In the genomic region with DNA sequence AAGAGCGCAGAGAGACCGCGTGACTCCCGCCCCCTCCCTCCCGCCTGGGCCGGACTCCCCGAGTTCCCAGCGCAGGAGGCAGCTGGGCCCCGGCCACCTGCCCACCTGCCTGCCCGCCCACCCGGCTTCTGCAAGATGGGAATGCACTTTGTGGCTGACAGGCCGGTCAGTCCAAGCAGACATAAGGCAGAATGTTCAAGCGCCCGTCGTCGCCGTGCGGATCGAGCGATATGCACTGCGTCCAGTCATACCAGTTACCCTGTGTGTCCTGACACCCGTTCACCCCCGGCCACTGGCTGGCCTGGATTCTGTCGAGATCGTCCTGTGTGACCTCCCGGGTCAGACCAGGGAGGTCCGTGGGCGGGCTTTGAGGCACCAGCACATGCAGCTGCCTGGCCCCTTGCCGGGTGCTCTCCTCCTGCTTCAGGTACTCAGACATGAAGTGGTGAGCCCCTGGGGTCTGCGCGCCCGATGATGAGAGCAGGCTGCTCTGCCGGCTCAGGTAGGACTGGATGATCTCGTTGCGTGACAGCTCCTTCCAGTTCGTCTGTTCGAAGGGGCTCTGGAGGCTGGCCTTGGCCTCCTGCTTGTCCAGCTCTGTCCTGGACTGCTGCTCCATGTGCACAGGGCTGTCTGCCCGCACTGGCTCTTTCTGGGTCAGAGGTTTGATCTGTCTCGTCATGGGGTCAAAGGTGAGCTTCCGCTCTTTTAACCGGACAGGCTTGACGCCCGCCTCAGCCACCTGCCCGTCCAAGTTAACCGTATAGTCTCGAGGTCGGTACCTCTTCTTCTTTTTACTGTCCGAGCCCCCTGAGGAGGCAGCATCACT, we compare ENCODE assay signal across 33 cellular contexts. TPM values are rescaled to one million over a fixed set of nuclear protein-coding genes. Genes with fewer than 3 reads are reported as not detected.
A peak's percentile ranks its signal among the peaks of the same experiment; 100 is the strongest.
DNase-seq lines count a peak whose midpoint lies in the region; ATAC-seq, FAIRE-seq and TF ChIP-seq lines count a peak whose summit lies in the region.
"Had no signal": no experiment of that assay in that cellular context is flagged by ENCODE, and none has a peak within 500 bp of the region (broad histone marks: within the 10 kb centered on the region; RNA-seq: fewer than 3 reads in every experiment).

No MANE protein-coding gene starts in this region.

- 62% methylated on average over 48 of the region's 48 CpGs for WGBS in liver

- peaks cover 4 to 11% (median 7%) of the 10 kb centered on the region in 4 donors for H3K36me3 ChIP-seq in liver (ENCODE audit: control insufficient read depth in 4 of 4, insufficient read depth in 3 of 4, low read depth in 1 of 4, low read length in 3 of 4)

- TF ChIP-seq RAD21 in liver (IDR thresholded peaks at IDR 0.05) = peak in 1 of 2 donors; percentile 44

- TF ChIP-seq CTCF in WTC11 (IDR thresholded peaks at IDR 0.05) (no peak), liver (IDR thresholded peaks at IDR 0.05; ENCODE audit: low read depth, low read length, missing input control) (no peak)

- peaks cover 64% of the 10 kb centered on the region for H3K4me1 Mint-ChIP-seq in activated T-cell treated with anti-CD3 and anti-CD28 coated beads, Interleukin-2, amount 50 U/mL, for 24 hours (ENCODE audit: low read depth)
- H3K4me1 Mint-ChIP-seq in WTC11 = peaks cover 13% of the 10 kb centered on the region
- peaks cover 47 to 76% of the 10 kb centered on the region in 2 donors for H3K4me1 Mint-ChIP-seq in stimulated activated naive B cell treated with anti-CD40 and anti-IgM and Interleukin-4, amounts not matched to agents 10 μg/mL and 1 μg/mL and 100 μg/mL, for 72 hours

- peak overlapping the region; percentile 97 for H3K27ac Mint-ChIP-seq in activated T-cell treated with anti-CD3 and anti-CD28 coated beads, Interleukin-2, amount 50 U/mL, for 24 hours
- 0 out of 2 replicates have a peak overlapping the region, but pooled peaks have one; percentile 79 for H3K27ac Mint-ChIP-seq in WTC11
- H3K27ac Mint-ChIP-seq in stimulated activated naive B cell treated with anti-CD40 and anti-IgM and Interleukin-4, amounts not matched to agents 10 μg/mL and 1 μg/mL and 100 μg/mL, for 72 hours = peak overlapping the region; percentile 62
- H3K27ac Mint-ChIP-seq: mesothelial cell of epicardium had no signal

- H3K4me3 ChIP-seq in liver (ENCODE audit: low read depth in 1 of 3, low read length in 3 of 3) = no peak overlapping the region
- H3K4me3 ChIP-seq: esophagus muscularis mucosa, heart left ventricle, upper lobe of left lung had no signal

- peak overlapping the region; percentile 67 to 75 for H3K27ac ChIP-seq in liver (ENCODE audit: low read depth in 1 of 2, low read length in 2 of 2)
- H3K27ac ChIP-seq: brain microvascular endothelial cell, esophagus muscularis mucosa, upper lobe of left lung had no signal

- H3K9me3 Mint-ChIP-seq in activated T-cell treated with anti-CD3 and anti-CD28 coated beads, Interleukin-2, amount 50 U/mL, for 24 hours = no peaks in the 10 kb centered on the region
- H3K9me3 Mint-ChIP-seq in WTC11 = no peaks in the 10 kb centered on the region
- no peaks in the 10 kb centered on the region for H3K9me3 Mint-ChIP-seq in stimulated activated naive B cell treated with anti-CD40 and anti-IgM and Interleukin-4, amounts not matched to agents 10 μg/mL and 1 μg/mL and 100 μg/mL, for 72 hours
- H3K9me3 Mint-ChIP-seq: activated CD4-positive, alpha-beta T cell treated with anti-CD3 and anti-CD28 coated beads, Interleukin-2, amount 10 ng/mL, durations not matched to agents 7 days and 5 days; activated T-cell treated with anti-CD3 and anti-CD28 coated beads, Interleukin-2, amount 50 U/mL, for 72 hours; mesothelial cell of epicardium; naive B cell had no signal

- no peak for ATAC-seq in WTC11
- no peak for ATAC-seq in stimulated activated naive B cell treated with anti-CD40 and anti-IgM and Interleukin-4, amounts not matched to agents 10 μg/mL and 1 μg/mL and 100 μg/mL, for 72 hours (replicated peaks)
- ATAC-seq: activated T-cell treated with anti-CD3 and anti-CD28 coated beads, Interleukin-2, amount 50 U/mL, for 72 hours; heart left ventricle; left ventricle myocardium superior had no signal

- CTCF ChIA-PET in WTC11 (lab: Charles Lee) = interaction anchor here (1.1 kb wide), 1 partner anchor 12 kb away, joined by 3 read pairs; no protein-coding TSS in a partner anchor

- TF ChIP-seq POLR2A in GM12892 (IDR thresholded peaks at IDR 0.05; ENCODE audit: low read depth, low read length) = no peak

- no peaks in the 10 kb centered on the region for H3K9me3 ChIP-seq in liver (ENCODE audit: control insufficient read depth in 4 of 4, low read length in 3 of 4)
- H3K9me3 ChIP-seq: esophagus muscularis mucosa, heart left ventricle, upper lobe of left lung had no signal

- H3K4me1 ChIP-seq in liver (ENCODE audit: control insufficient read depth in 4 of 4, insufficient read depth in 4 of 4, low read length in 3 of 4) = peaks cover 23 to 53% (median 47%) of the 10 kb centered on the region in 4 donors

- no peaks in the 10 kb centered on the region for H3K27me3 Mint-ChIP-seq in activated T-cell treated with anti-CD3 and anti-CD28 coated beads, Interleukin-2, amount 50 U/mL, for 24 hours
- H3K27me3 Mint-ChIP-seq in WTC11 (ENCODE audit: low read depth) = no peaks in the 10 kb centered on the region
- H3K27me3 Mint-ChIP-seq in stimulated activated naive B cell treated with anti-CD40 and anti-IgM and Interleukin-4, amounts not matched to agents 10 μg/mL and 1 μg/mL and 100 μg/mL, for 72 hours = no peaks in the 10 kb centered on the region
- H3K27me3 Mint-ChIP-seq: activated CD4-positive, alpha-beta T cell treated with anti-CD3 and anti-CD28 coated beads, Interleukin-2, amount 10 ng/mL, durations not matched to agents 7 days and 5 days; naive B cell had no signal

- no peak overlapping the region for H3K9ac ChIP-seq in liver (ENCODE audit: low read depth in 1 of 2, low read length in 2 of 2)

- POLR2A ChIA-PET in WTC11 (lab: Charles Lee) = no interaction called here

- peaks cover 76% of the 10 kb centered on the region for H3K36me3 Mint-ChIP-seq in activated T-cell treated with anti-CD3 and anti-CD28 coated beads, Interleukin-2, amount 50 U/mL, for 24 hours (ENCODE audit: low read depth)
- peaks cover 12% of the 10 kb centered on the region for H3K36me3 Mint-ChIP-seq in WTC11
- peaks cover 25 to 58% of the 10 kb centered on the region in 2 donors for H3K36me3 Mint-ChIP-seq in stimulated activated naive B cell treated with anti-CD40 and anti-IgM and Interleukin-4, amounts not matched to agents 10 μg/mL and 1 μg/mL and 100 μg/mL, for 72 hours

- no peaks in the 10 kb centered on the region for H3K27me3 ChIP-seq in liver (ENCODE audit: control insufficient read depth in 4 of 4, insufficient read depth in 4 of 4, low read length in 3 of 4)
- H3K27me3 ChIP-seq: brain microvascular endothelial cell, esophagus muscularis mucosa, heart left ventricle, upper lobe of left lung had no signal

- no peak for FAIRE-seq in GM12892 (lab: Jason Lieb, UNC)
- FAIRE-seq: D721Med, endometrium, keratinocyte, RCC 7860 had no signal

- DNase-seq in activated T-cell treated with anti-CD3 and anti-CD28 coated beads, Interleukin-2, amount 50 U/mL, for 24 hours = no peak
- no peak for DNase-seq in activated T-cell treated with anti-CD3 and anti-CD28 coated beads, Interleukin-2, amount 50 U/mL, for 1 hour
- DNase-seq in WTC11 (ENCODE audit: low spot score) = no peak
- no peak for DNase-seq in stimulated activated naive B cell treated with anti-CD40 and anti-IgM and Interleukin-4, amounts not matched to agents 10 μg/mL and 1 μg/mL and 100 μg/mL, for 72 hours
- DNase-seq in GM12892 (ENCODE audit: insufficient read length) = no peak
- no peak for DNase-seq in activated CD4-positive, alpha-beta T cell treated with anti-CD3 and anti-CD28 coated beads for 1 hour
- DNase-seq in nucleus accumbens (lab: John Stamatoyannopoulos, UW) = no peak
- DNase-seq: activated CD4-positive, alpha-beta T cell treated with anti-CD3 and anti-CD28 coated beads, Interleukin-2, amount 10 ng/mL, durations not matched to agents 7 days and 5 days; activated naive CD4-positive, alpha-beta T cell; activated T-cell treated with anti-CD3 and anti-CD28 coated beads, Interleukin-2, amount 50 U/mL, for 72 hours; amniotic stem cell; brain microvascular endothelial cell; foreskin fibroblast; H7; left ventricle myocardium superior; MV-4-11; naive B cell; NCI-H1436; NCI-H2081; NCI-H446; NCI-H774; occipital lobe; stimulated activated CD4-positive, alpha-beta T cell treated with anti-CD3 and anti-CD28 coated beads, Interleukin-15, amount 100 ng/mL, for 24 hours; stimulated activated CD4-positive, alpha-beta T cell treated with anti-CD3 and anti-CD28 coated beads, Interleukin-4, amount 100 ng/mL, for 4 hours had no signal

- no peak overlapping the region for H3K4me3 Mint-ChIP-seq in activated T-cell treated with anti-CD3 and anti-CD28 coated beads, Interleukin-2, amount 50 U/mL, for 24 hours
- H3K4me3 Mint-ChIP-seq in WTC11 = no peak overlapping the region
- no peak overlapping the region for H3K4me3 Mint-ChIP-seq in stimulated activated naive B cell treated with anti-CD40 and anti-IgM and Interleukin-4, amounts not matched to agents 10 μg/mL and 1 μg/mL and 100 μg/mL, for 72 hours
- H3K4me3 Mint-ChIP-seq: activated CD4-positive, alpha-beta T cell treated with anti-CD3 and anti-CD28 coated beads, Interleukin-2, amount 10 ng/mL, durations not matched to agents 7 days and 5 days; mesothelial cell of epicardium had no signal

TF ChIP-seq in WTC11, 78 proteins besides CTCF, POLR2A, EP300 and RAD21 (continues in another document):
- no peak for TF ChIP-seq ZNF138 (CRISPR knock-in tag; conservative IDR thresholded peaks at IDR 0.05)
- no peak for TF ChIP-seq NR3C1 (CRISPR knock-in tag; conservative IDR thresholded peaks at IDR 0.05; ENCODE audit: low read depth)
- TF ChIP-seq ESRRA (CRISPR knock-in tag; IDR thresholded peaks at IDR 0.05; ENCODE audit: borderline replicate concordance) = no peak

TF ChIP-seq in liver, 16 proteins besides CTCF, POLR2A, EP300 and RAD21 (continues in another document):
- peak; percentile 79 for TF ChIP-seq SP1 (IDR thresholded peaks at IDR 0.05)
- TF ChIP-seq RXRA (IDR thresholded peaks at IDR 0.05) = peak; percentile 74 to 75
- TF ChIP-seq NR2F2 (IDR thresholded peaks at IDR 0.05) = peak; percentile 79
- no peak for TF ChIP-seq FOXA1 (IDR thresholded peaks at IDR 0.05)
- TF ChIP-seq, protein P1, sequence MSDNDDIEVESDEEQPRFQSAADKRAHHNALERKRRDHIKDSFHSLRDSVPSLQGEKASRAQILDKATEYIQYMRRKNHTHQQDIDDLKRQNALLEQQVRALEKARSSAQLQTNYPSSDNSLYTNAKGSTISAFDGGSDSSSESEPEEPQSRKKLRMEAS (IDR thresholded peaks at IDR 0.05) = peak; percentile 93
- peak; percentile 59 to 66 for TF ChIP-seq HNF4A (conservative IDR thresholded peaks at IDR 0.05)
- TF ChIP-seq JUND (IDR thresholded peaks at IDR 0.05) = no peak

RNA-seq across cellular contexts. Expression of a gene that starts 3.9 kb away (rescaled TPM):
- 27.5 to 28.5 TPM (median 28.0 TPM) in 3 replicates for total RNA-seq in WTC11 (2021)
- total RNA-seq in liver = 10 to 100 TPM; 12.1 to 20.5 TPM
- polyA plus RNA-seq in liver = 10 to 100 TPM; 11.2 to 12.1 TPM
- 26.7 TPM for polyA plus RNA-seq in GM12892 (2012; ENCODE audit: missing spikeins)

RNA-seq across cellular contexts. Expression of a gene that starts 33.8 kb away (rescaled TPM):
- total RNA-seq in WTC11 (2021) (67.4 to 98.7 TPM (median 75.8 TPM) in 3 replicates), liver (1 to 10 TPM; 8.5 to 8.8 TPM)
- 10 to 100 TPM in 1 of 2 donors, 1 to 10 TPM in 1; 9.2 to 14.0 TPM for polyA plus RNA-seq in liver
- 11.0 TPM for polyA plus RNA-seq in GM12892 (2012; ENCODE audit: missing spikeins)

RNA-seq across cellular contexts. Expression of a gene that starts 51.9 kb away (rescaled TPM):
- 11.7 to 14.2 TPM (median 12.3 TPM) in 3 replicates for total RNA-seq in WTC11 (2021)
- 1 to 10 TPM; 3.4 to 3.8 TPM for total RNA-seq in liver
- polyA plus RNA-seq in liver = 1 to 10 TPM; 1.5 to 3.0 TPM
- 4.6 TPM for polyA plus RNA-seq in GM12892 (2012; ENCODE audit: missing spikeins)
